1 cellular context compared by ENCODE assay signal in genomic region chr1:161222175-161223019, GRCh38.
TF ChIP-seq lines count a peak whose summit lies in the region.

No MANE protein-coding gene starts in this region.

TF ChIP-seq in HepG2, 621 proteins besides CTCF, POLR2A, EP300 and RAD21 (continued from another document and continues in another):
- no peak for TF ChIP-seq CSRNP1 (CRISPR knock-in tag; IDR thresholded peaks at IDR 0.05)
- no peak for TF ChIP-seq ATRX (CRISPR knock-in tag; IDR thresholded peaks at IDR 0.05; ENCODE audit: borderline replicate concordance)
- TF ChIP-seq NFIB (CRISPR knock-in tag; IDR thresholded peaks at IDR 0.05; ENCODE audit: borderline replicate concordance) = no peak
- TF ChIP-seq HOXA5 (CRISPR knock-in tag; IDR thresholded peaks at IDR 0.05) = no peak
- peak; percentile 9; the same call in 1 of the 2 replicates for TF ChIP-seq MED1 (CRISPR knock-in tag; IDR thresholded peaks at IDR 0.05)
- no peak for TF ChIP-seq ZNF430 (CRISPR knock-in tag; IDR thresholded peaks at IDR 0.05)
- TF ChIP-seq PATZ1 (CRISPR knock-in tag; IDR thresholded peaks at IDR 0.05) = 0 out of 2 replicates have a peak, but pooled peaks have one; percentile 1
- peak; percentile 52; the same call in 1 of the 2 replicates for TF ChIP-seq TSC22D2 (CRISPR knock-in tag; IDR thresholded peaks at IDR 0.05; ENCODE audit: borderline replicate concordance)
- peak; percentile 20 for TF ChIP-seq ZMYM4 (CRISPR knock-in tag; IDR thresholded peaks at IDR 0.05)
- TF ChIP-seq ZNF704 (CRISPR knock-in tag; IDR thresholded peaks at IDR 0.05; ENCODE audit: borderline replicate concordance) = no peak
- TF ChIP-seq KDM5B (CRISPR knock-in tag; IDR thresholded peaks at IDR 0.05; ENCODE audit: borderline replicate concordance) = peak; percentile 5; the same call in 1 of the 2 replicates
- peak; percentile 15 for TF ChIP-seq ZNF781 (CRISPR knock-in tag; IDR thresholded peaks at IDR 0.05; ENCODE audit: borderline replicate concordance, not compliant biosample characterization)
- 0 out of 2 replicates have a peak, but pooled peaks have one; percentile 16 for TF ChIP-seq IKZF5 (CRISPR knock-in tag; IDR thresholded peaks at IDR 0.05)
- no peak for TF ChIP-seq NFYB (CRISPR knock-in tag; IDR thresholded peaks at IDR 0.05)
- TF ChIP-seq RARG (CRISPR knock-in tag; IDR thresholded peaks at IDR 0.05; ENCODE audit: low read depth) = no peak
- TF ChIP-seq E2F5 (CRISPR knock-in tag; conservative IDR thresholded peaks at IDR 0.05) = no peak
- TF ChIP-seq RBAK (CRISPR knock-in tag; IDR thresholded peaks at IDR 0.05) = no peak
- TF ChIP-seq ZNF577 (CRISPR knock-in tag; IDR thresholded peaks at IDR 0.05; ENCODE audit: borderline replicate concordance, low read depth) = no peak
- TF ChIP-seq SRSF1 (optimal IDR thresholded peaks at IDR 0.05; ENCODE audit: low read depth, low read length) = no peak
- TF ChIP-seq ZNF407 (CRISPR knock-in tag; IDR thresholded peaks at IDR 0.05; ENCODE audit: not compliant biosample characterization) = no peak
- TF ChIP-seq ZNF496 (CRISPR knock-in tag; IDR thresholded peaks at IDR 0.05; ENCODE audit: insufficient replicate concordance) = no peak
- TF ChIP-seq RARA (CRISPR knock-in tag; IDR thresholded peaks at IDR 0.05) = no peak; the same call in 1 of the 2 replicates
- TF ChIP-seq ZNF674 (CRISPR knock-in tag; IDR thresholded peaks at IDR 0.05; ENCODE audit: low read depth) = no peak
- no peak; the same call in 1 of the 2 replicates for TF ChIP-seq ZNF605 (CRISPR knock-in tag; IDR thresholded peaks at IDR 0.05)
- TF ChIP-seq FOXP4 (CRISPR knock-in tag; IDR thresholded peaks at IDR 0.05) = no peak
- 0 out of 4 replicates have a peak, but pooled peaks of 1 of the 2 experiments have one; percentile 13 for TF ChIP-seq KLF16 (CRISPR knock-in tag; IDR thresholded peaks at IDR 0.05)
- no peak for TF ChIP-seq SIX4 (CRISPR knock-in tag; IDR thresholded peaks at IDR 0.05)
- peak; percentile 41; the same call in 1 of the 2 replicates for TF ChIP-seq DMAP1 (CRISPR knock-in tag; IDR thresholded peaks at IDR 0.05)
- TF ChIP-seq USF2 (IDR thresholded peaks at IDR 0.05; ENCODE audit: low read depth, low read length) = no peak
- 0 out of 2 replicates have a peak, but pooled peaks have one; percentile 34 for TF ChIP-seq USF2 (CRISPR knock-in tag; IDR thresholded peaks at IDR 0.05; ENCODE audit: borderline replicate concordance)
- peak; percentile 8 for TF ChIP-seq ZNF18 (CRISPR knock-in tag; IDR thresholded peaks at IDR 0.05; ENCODE audit: insufficient replicate concordance)
- 0 out of 2 replicates have a peak, but pooled peaks have one; percentile 5 for TF ChIP-seq NR2C2 (CRISPR knock-in tag; IDR thresholded peaks at IDR 0.05; ENCODE audit: borderline replicate concordance)
